11 cellular contexts compared by ENCODE assay signal in the genomic region with DNA sequence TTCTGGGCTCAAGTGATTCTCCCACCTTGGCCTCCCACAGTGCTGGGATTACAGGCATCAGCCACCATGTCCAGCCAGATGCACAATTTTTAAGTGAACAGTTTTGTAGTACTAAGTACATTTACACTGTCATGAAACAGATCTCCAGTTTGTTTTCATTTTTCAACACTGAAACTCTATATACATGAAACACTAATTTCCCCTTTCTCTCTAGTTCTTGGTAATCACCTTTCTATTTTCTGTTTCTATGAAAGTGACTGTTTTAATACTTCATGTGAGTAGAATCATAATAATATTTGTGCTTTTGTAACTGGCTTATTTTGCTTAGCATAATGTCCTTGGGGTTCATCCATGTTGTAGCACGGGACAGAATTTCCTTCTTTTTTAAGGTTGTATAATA.
DNase-seq lines count a peak whose midpoint lies in the region; ATAC-seq and TF ChIP-seq lines count a peak whose summit lies in the region.
"Had no signal": no experiment of that assay in that cellular context is flagged by ENCODE, and none has a peak within 500 bp of the region (broad histone marks: within the 10 kb centered on the region; RNA-seq: fewer than 3 reads in every experiment).

No MANE protein-coding gene starts in this region.

- H3K4me1 ChIP-seq in foreskin keratinocyte (no peaks in the 10 kb centered on the region), transverse colon (no peaks in the 10 kb centered on the region)

- DNase-seq in GM10266 (ENCODE audit: extremely low spot score) (peak; percentile 35), foreskin keratinocyte (no peak), NCI-H1694 treated with DMSO at 0.1 percent for 48 hours (lab: John Stamatoyannopoulos, UW) (no peak), transverse colon (no peak)
- no peak for DNase-seq in effector CD4-positive, alpha-beta T cell
- DNase-seq: activated naive CD4-positive, alpha-beta T cell treated with anti-CD3 and anti-CD28 coated beads, Interleukin-2, amount 50 U/mL, for 16 hours; glutamatergic neuron; NCI-H1436 had no signal

- H3K27me3 ChIP-seq in foreskin keratinocyte (no peaks in the 10 kb centered on the region), transverse colon (no peaks in the 10 kb centered on the region)

- intact Hi-C loops in transverse colon (cut with DNase I; ENCODE audit: low total_unique reads): no loop called here

- TF ChIP-seq CTCF in GM10266 (IDR thresholded peaks at IDR 0.05; ENCODE audit: control insufficient read depth, insufficient read depth, low read depth, missing control alignments): no peak
- no peak for TF ChIP-seq CTCF in foreskin keratinocyte (conservative IDR thresholded peaks at IDR 0.05)
- no peak for TF ChIP-seq CTCF in transverse colon (IDR thresholded peaks at IDR 0.05)

- H3K4me3 ChIP-seq in transverse colon: no peak overlapping the region

- H3K27ac ChIP-seq in foreskin keratinocyte (no peak overlapping the region), transverse colon (no peak overlapping the region)

- H3K36me3 ChIP-seq in transverse colon: peaks cover 0 to 7% (median 0%) of the 10 kb centered on the region in 4 donors

- peak; percentile 89 for ATAC-seq in GM19023 (IDR thresholded peaks at IDR 0.05; ENCODE audit: unreplicated experiment)
- ATAC-seq in HG02571 (IDR thresholded peaks at IDR 0.05; ENCODE audit: unreplicated experiment): peak; percentile 98
- ATAC-seq in HG03342 (IDR thresholded peaks at IDR 0.05; ENCODE audit: unreplicated experiment): peak; percentile 90
- no peak for ATAC-seq in foreskin keratinocyte

- H3K9me3 ChIP-seq in transverse colon: no peaks in the 10 kb centered on the region

- 90% methylated on average over 1 of the region's 1 CpG for WGBS in transverse colon (ENCODE audit: low coverage in 1 of 2), 2 donors

- TF ChIP-seq EP300 in transverse colon (IDR thresholded peaks at IDR 0.05; ENCODE audit: low read depth): no peak

- in situ Hi-C loops in transverse colon (cut with MboI; ENCODE audit: low pct_ligation_motif_present in 1 of 4, low pct_unique_long_range_greater_than_20kb in 1 of 4, low sequenced_read_pairs in 3 of 4): no loop called here

- no peak for TF ChIP-seq POLR2A in transverse colon (IDR thresholded peaks at IDR 0.05)
